ENCODE assay signal across 1 cellular context in the genomic region with DNA sequence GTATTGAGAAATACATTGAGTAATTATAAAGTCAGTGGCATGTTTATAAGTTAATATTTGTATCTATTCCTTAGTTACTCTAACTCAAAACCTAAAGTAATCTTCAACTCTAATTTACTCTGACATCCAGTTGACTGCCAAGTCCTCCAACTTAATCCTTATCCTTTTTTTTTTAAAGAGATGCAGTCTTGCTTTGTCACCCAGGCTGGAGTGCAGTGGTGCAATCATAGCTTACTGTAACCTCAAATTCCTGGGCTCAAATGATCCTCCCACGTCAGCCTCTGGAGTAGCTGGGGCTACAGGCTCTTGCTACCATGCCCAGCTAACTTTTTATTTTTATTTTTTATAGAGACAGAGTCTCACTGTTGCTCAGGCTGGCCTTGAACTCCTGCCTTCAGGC.
TF ChIP-seq lines count a peak whose summit lies in the region.

No MANE protein-coding gene starts in this region.

TF ChIP-seq in HCT116, 20 proteins besides CTCF, POLR2A, EP300 and RAD21 (continued from another document):
- TF ChIP-seq, protein P1, sequence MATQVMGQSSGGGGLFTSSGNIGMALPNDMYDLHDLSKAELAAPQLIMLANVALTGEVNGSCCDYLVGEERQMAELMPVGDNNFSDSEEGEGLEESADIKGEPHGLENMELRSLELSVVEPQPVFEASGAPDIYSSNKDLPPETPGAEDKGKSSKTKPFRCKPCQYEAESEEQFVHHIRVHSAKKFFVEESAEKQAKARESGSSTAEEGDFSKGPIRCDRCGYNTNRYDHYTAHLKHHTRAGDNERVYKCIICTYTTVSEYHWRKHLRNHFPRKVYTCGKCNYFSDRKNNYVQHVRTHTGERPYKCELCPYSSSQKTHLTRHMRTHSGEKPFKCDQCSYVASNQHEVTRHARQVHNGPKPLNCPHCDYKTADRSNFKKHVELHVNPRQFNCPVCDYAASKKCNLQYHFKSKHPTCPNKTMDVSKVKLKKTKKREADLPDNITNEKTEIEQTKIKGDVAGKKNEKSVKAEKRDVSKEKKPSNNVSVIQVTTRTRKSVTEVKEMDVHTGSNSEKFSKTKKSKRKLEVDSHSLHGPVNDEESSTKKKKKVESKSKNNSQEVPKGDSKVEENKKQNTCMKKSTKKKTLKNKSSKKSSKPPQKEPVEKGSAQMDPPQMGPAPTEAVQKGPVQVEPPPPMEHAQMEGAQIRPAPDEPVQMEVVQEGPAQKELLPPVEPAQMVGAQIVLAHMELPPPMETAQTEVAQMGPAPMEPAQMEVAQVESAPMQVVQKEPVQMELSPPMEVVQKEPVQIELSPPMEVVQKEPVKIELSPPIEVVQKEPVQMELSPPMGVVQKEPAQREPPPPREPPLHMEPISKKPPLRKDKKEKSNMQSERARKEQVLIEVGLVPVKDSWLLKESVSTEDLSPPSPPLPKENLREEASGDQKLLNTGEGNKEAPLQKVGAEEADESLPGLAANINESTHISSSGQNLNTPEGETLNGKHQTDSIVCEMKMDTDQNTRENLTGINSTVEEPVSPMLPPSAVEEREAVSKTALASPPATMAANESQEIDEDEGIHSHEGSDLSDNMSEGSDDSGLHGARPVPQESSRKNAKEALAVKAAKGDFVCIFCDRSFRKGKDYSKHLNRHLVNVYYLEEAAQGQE (IDR thresholded peaks at IDR 0.05; ENCODE audit: low read depth), result no peak
- TF ChIP-seq FOSL1 (IDR thresholded peaks at IDR 0.05; ENCODE audit: low read depth), result no peak
- TF ChIP-seq, protein P2, sequence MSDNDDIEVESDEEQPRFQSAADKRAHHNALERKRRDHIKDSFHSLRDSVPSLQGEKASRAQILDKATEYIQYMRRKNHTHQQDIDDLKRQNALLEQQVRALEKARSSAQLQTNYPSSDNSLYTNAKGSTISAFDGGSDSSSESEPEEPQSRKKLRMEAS (IDR thresholded peaks at IDR 0.05), result no peak
- no peak for TF ChIP-seq SP1 (IDR thresholded peaks at IDR 0.05; ENCODE audit: low read depth)
- no peak for TF ChIP-seq EGR1 (IDR thresholded peaks at IDR 0.05; ENCODE audit: low read depth)
- TF ChIP-seq EZH2 (IDR thresholded peaks at IDR 0.05), result no peak
- no peak for TF ChIP-seq CEBPB (IDR thresholded peaks at IDR 0.05; ENCODE audit: low read depth)
- no peak for TF ChIP-seq ZFX (IDR thresholded peaks at IDR 0.05)
TF ChIP-seq in HCT116: peak in this region for 0.
